37 cellular contexts compared by ENCODE assay signal in the genomic region with DNA sequence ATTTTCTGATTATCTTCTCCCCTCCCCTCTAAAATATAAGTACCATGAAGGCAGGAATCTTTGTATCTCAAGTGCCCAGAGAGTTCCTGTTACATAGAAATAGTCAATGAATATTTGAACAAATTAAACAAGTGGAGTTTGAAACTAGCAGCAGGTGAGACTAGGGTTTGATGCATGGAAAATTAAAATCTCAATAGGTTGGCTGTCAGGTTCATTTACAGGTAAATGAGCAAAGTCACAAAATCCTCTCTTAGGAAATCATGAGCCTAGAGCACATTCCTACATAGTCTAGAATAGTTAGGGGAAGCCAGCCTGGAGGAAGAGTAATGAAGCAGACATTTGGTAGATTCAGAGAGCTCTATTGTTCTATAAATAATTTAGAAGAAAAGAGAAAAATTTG.
"Had no signal": no experiment of that assay in that cellular context is flagged by ENCODE, and none has a peak within 500 bp of the region (broad histone marks: within the 10 kb centered on the region; RNA-seq: fewer than 3 reads in every experiment).

No MANE protein-coding gene starts in this region.

- H3K4me1 ChIP-seq: Peyer's patch had no signal

- H3K4me1 Mint-ChIP-seq: activated CD4-positive, alpha-beta memory T cell treated with anti-CD3 and anti-CD28 coated beads, Interleukin-2, amount 10 ng/mL, durations not matched to agents 7 days and 5 days; activated CD8-positive, alpha-beta memory T cell treated with anti-CD3 and anti-CD28 coated beads, Interleukin-2, amount 10 ng/mL, durations not matched to agents 7 days and 5 days; activated naive CD4-positive, alpha-beta T cell treated with anti-CD3 and anti-CD28 coated beads, Interleukin-2, amount 10 ng/mL, durations not matched to agents 7 days and 5 days; activated naive CD8-positive, alpha-beta T cell treated with anti-CD3 and anti-CD28 coated beads, Interleukin-2, amount 50 U/mL, for 24 hours had no signal

- DNase-seq: activated CD4-positive, alpha-beta memory T cell treated with anti-CD3 and anti-CD28 coated beads, Interleukin-2, amount 10 ng/mL, durations not matched to agents 7 days and 5 days; activated CD4-positive, alpha-beta T cell treated with anti-CD3 and anti-CD28 coated beads for 1 hour; activated CD4-positive, alpha-beta T cell treated with anti-CD3 and anti-CD28 coated beads for 48 hours; activated CD4-positive, CD25-positive, alpha-beta regulatory T cell; activated CD8-positive, alpha-beta memory T cell treated with anti-CD3 and anti-CD28 coated beads for 24 hours; activated CD8-positive, alpha-beta memory T cell treated with anti-CD3 and anti-CD28 coated beads, Interleukin-2, amount 10 ng/mL, durations not matched to agents 7 days and 5 days; activated CD8-positive, alpha-beta memory T cell treated with anti-CD3 and anti-CD28 coated beads, Interleukin-2, amount 50 U/mL, for 48 hours; activated effector memory CD4-positive, alpha-beta T cell treated with Interleukin-2 at 50 U/mL for 16 hours; activated naive CD4-positive, alpha-beta T cell treated with anti-CD3 and anti-CD28 coated beads, Interleukin-2, amount 10 ng/mL, durations not matched to agents 7 days and 5 days; activated naive CD8-positive, alpha-beta T cell treated with anti-CD3 and anti-CD28 coated beads, Interleukin-2, amount 50 U/mL, for 24 hours; activated T-cell treated with anti-CD3 and anti-CD28 coated beads, Interleukin-2, amount 50 U/mL, for 48 hours; aorta; brain microvascular endothelial cell; central memory CD4-positive, alpha-beta T cell; Kasumi-1; KG1; MG63; NCI-H1048; NCI-H1105 treated with DMSO at 0.1 percent for 48 hours; NCI-H1436 treated with DMSO at 0.1 percent for 48 hours; NCI-H1694 treated with DMSO at 0.1 percent for 48 hours; NCI-H2029; NCI-H345; NCI-H510A; NCI-H526; NCI-H748 treated with DMSO at 0.1 percent for 48 hours; NK-92 treated with Interleukin-12 subunit alpha and Interleukin-12 subunit beta, amount 100 ng/mL, for 24 hours; PC-3; Peyer's patch; RPMI8226; SIG-M5; SW 1271; T-helper 1 cell; T-helper 2 cell; T-helper 9 cell had no signal

- H3K4me3 Mint-ChIP-seq: activated CD4-positive, alpha-beta memory T cell treated with anti-CD3 and anti-CD28 coated beads, Interleukin-2, amount 10 ng/mL, durations not matched to agents 7 days and 5 days; activated CD8-positive, alpha-beta memory T cell treated with anti-CD3 and anti-CD28 coated beads, Interleukin-2, amount 10 ng/mL, durations not matched to agents 7 days and 5 days; activated naive CD4-positive, alpha-beta T cell treated with anti-CD3 and anti-CD28 coated beads, Interleukin-2, amount 10 ng/mL, durations not matched to agents 7 days and 5 days; activated naive CD8-positive, alpha-beta T cell; activated naive CD8-positive, alpha-beta T cell treated with anti-CD3 and anti-CD28 coated beads, Interleukin-2, amount 50 U/mL, for 24 hours had no signal

- H3K27ac Mint-ChIP-seq: activated CD4-positive, alpha-beta memory T cell treated with anti-CD3 and anti-CD28 coated beads, Interleukin-2, amount 10 ng/mL, durations not matched to agents 7 days and 5 days; activated CD8-positive, alpha-beta memory T cell treated with anti-CD3 and anti-CD28 coated beads, Interleukin-2, amount 10 ng/mL, durations not matched to agents 7 days and 5 days; activated naive CD4-positive, alpha-beta T cell treated with anti-CD3 and anti-CD28 coated beads, Interleukin-2, amount 10 ng/mL, durations not matched to agents 7 days and 5 days; activated naive CD8-positive, alpha-beta T cell; activated naive CD8-positive, alpha-beta T cell treated with anti-CD3 and anti-CD28 coated beads, Interleukin-2, amount 50 U/mL, for 24 hours had no signal

- H3K36me3 Mint-ChIP-seq: activated CD8-positive, alpha-beta memory T cell treated with anti-CD3 and anti-CD28 coated beads, Interleukin-2, amount 10 ng/mL, durations not matched to agents 7 days and 5 days; activated naive CD4-positive, alpha-beta T cell treated with anti-CD3 and anti-CD28 coated beads, Interleukin-2, amount 10 ng/mL, durations not matched to agents 7 days and 5 days; activated naive CD8-positive, alpha-beta T cell had no signal

- H3K9me3 Mint-ChIP-seq: activated CD4-positive, alpha-beta memory T cell treated with anti-CD3 and anti-CD28 coated beads, Interleukin-2, amount 10 ng/mL, durations not matched to agents 7 days and 5 days; activated naive CD4-positive, alpha-beta T cell treated with anti-CD3 and anti-CD28 coated beads, Interleukin-2, amount 10 ng/mL, durations not matched to agents 7 days and 5 days; activated naive CD8-positive, alpha-beta T cell treated with anti-CD3 and anti-CD28 coated beads, Interleukin-2, amount 50 U/mL, for 24 hours had no signal

- H3K27me3 Mint-ChIP-seq: activated CD4-positive, alpha-beta memory T cell treated with anti-CD3 and anti-CD28 coated beads, Interleukin-2, amount 10 ng/mL, durations not matched to agents 7 days and 5 days; activated CD8-positive, alpha-beta memory T cell treated with anti-CD3 and anti-CD28 coated beads, Interleukin-2, amount 10 ng/mL, durations not matched to agents 7 days and 5 days; activated naive CD4-positive, alpha-beta T cell treated with anti-CD3 and anti-CD28 coated beads, Interleukin-2, amount 10 ng/mL, durations not matched to agents 7 days and 5 days; activated naive CD8-positive, alpha-beta T cell treated with anti-CD3 and anti-CD28 coated beads, Interleukin-2, amount 50 U/mL, for 24 hours had no signal

- H3K27ac ChIP-seq: brain microvascular endothelial cell, Peyer's patch, VCaP had no signal

- H3K27me3 ChIP-seq: brain microvascular endothelial cell, MG63, Peyer's patch had no signal

- ATAC-seq: activated CD8-positive, alpha-beta memory T cell treated with anti-CD3 and anti-CD28 coated beads, Interleukin-2, amount 10 ng/mL, durations not matched to agents 7 days and 5 days; activated naive CD8-positive, alpha-beta T cell treated with anti-CD3 and anti-CD28 coated beads, Interleukin-2, amount 50 U/mL, for 24 hours; PC-3 had no signal

- H3K9me3 ChIP-seq: MG63, Peyer's patch had no signal
